ENCODE assay signal across 2 cellular contexts in genomic region chr16:87838643-87839541, GRCh38.
A peak's percentile ranks its signal among the peaks of the same experiment; 100 is the strongest.
TF ChIP-seq lines count a peak whose summit lies in the region.

No MANE protein-coding gene starts in this region.

TF ChIP-seq in liver, 16 proteins besides CTCF, POLR2A, EP300 and RAD21 (continued from another document):
- TF ChIP-seq REST (IDR thresholded peaks at IDR 0.05), result peak; percentile 94
- peak; percentile 92 to 94 for TF ChIP-seq RXRA (IDR thresholded peaks at IDR 0.05)
- TF ChIP-seq YY1 (IDR thresholded peaks at IDR 0.05), result peak; percentile 77
- TF ChIP-seq EGR1 (IDR thresholded peaks at IDR 0.05; ENCODE audit: low read depth in 2 of 2), result peak in 1 of 2 donors; percentile 23
- peak; percentile 33 to 49 for TF ChIP-seq JUND (IDR thresholded peaks at IDR 0.05)
- peak; percentile 83 for TF ChIP-seq TAF1 (conservative IDR thresholded peaks at IDR 0.05)
- TF ChIP-seq SP1 (IDR thresholded peaks at IDR 0.05), result peak; percentile 97
- TF ChIP-seq ZBTB33 (IDR thresholded peaks at IDR 0.05), result no peak
- peak; percentile 36 for TF ChIP-seq FOXA2 (IDR thresholded peaks at IDR 0.05)
- TF ChIP-seq FOXA1 (IDR thresholded peaks at IDR 0.05), result peak; percentile 45

TF ChIP-seq in SK-N-SH treated with all-trans-retinoic acid at 6 μM for 48 hours, 23 proteins besides CTCF, POLR2A, EP300 and RAD21 (continued from another document):
- TF ChIP-seq CREB5 (CRISPR knock-in tag; IDR thresholded peaks at IDR 0.05; ENCODE audit: low read depth) (no peak), ZNF8 (CRISPR knock-in tag; IDR thresholded peaks at IDR 0.05) (no peak), ZNF70 (CRISPR knock-in tag; IDR thresholded peaks at IDR 0.05) (no peak), ZFP30 (CRISPR knock-in tag; IDR thresholded peaks at IDR 0.05) (no peak), CSDC2 (CRISPR knock-in tag; IDR thresholded peaks at IDR 0.05) (no peak)
